Comparison of ENCODE assay signal across 8 cellular contexts in the genomic region with DNA sequence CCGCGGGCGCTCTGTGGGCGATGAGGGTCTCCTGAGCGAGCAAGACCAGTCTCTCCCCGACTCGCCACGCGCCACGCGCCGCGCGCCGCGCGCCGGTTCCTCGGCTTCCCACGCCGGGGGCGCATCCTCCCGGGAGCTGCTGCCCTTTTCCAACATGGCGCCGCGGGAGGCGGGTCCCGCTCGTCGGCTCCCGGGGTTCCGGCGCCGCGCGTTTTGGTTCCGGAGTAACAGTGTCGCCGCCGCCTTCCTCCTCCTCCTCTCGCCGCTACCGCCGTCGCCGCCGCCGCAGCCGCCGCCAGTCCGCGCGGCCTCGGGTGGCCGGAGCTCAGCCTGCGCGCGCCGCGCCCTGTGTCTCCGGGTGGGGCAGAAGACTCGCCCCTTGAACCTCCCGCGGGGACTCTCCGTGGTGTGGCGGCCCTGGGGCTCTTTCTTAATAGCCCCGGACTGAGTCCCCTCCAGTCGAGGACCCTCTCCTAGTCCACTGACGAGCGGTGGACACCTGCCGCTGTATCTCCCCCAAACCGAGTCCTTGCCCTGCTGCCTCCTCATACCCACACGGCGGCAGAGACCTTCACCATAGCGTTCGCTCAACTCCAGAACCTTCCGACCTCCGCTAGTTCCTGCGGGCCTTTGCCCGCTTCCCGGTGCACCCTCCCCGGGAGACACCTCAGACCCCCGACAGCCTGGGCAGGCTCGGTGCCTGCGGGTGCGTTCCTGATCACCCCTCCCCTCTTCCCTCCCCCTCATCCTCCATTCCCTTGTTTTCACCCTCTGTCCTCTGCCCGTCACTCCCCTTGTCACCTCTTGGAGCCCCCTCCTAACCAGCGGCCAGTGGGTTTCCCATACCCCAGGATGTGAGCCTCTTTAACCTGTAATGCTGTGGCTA. TPM values are rescaled to one million over a fixed set of nuclear protein-coding genes. Genes with fewer than 3 reads are reported as not detected.
A peak's percentile ranks its signal among the peaks of the same experiment; 100 is the strongest.
DNase-seq lines count a peak whose midpoint lies in the region; ATAC-seq, FAIRE-seq and TF ChIP-seq lines count a peak whose summit lies in the region.

A gene (plus strand): TSS at position 242 of the 886 bp plus-strand sequence. CDS start 633 bp downstream, at position 875.

- peaks cover 25% of the 10 kb centered on the region for H3K79me1 ChIP-seq in mesenchymal stem cell (replicated peaks; ENCODE audit: low read length, poor library complexity, severe bottlenecking)

- no peak within 1 kb of the TSS for H3K23ac ChIP-seq in mesenchymal stem cell (ENCODE audit: low read length in 2 of 2)

- H2AK5ac ChIP-seq in mesenchymal stem cell (ENCODE audit: low read length, severe bottlenecking): no peak within 1 kb of the TSS

- peak within 1 kb of the TSS; percentile 85 to 90 for H3K18ac ChIP-seq in mesenchymal stem cell (ENCODE audit: low read depth in 1 of 2, low read length in 2 of 2)

- H2AFZ ChIP-seq in mesenchymal stem cell (ENCODE audit: low read depth, low read length): peak within 1 kb of the TSS; percentile 89

- peak within 1 kb of the TSS; percentile 33 to 61 for H2BK12ac ChIP-seq in mesenchymal stem cell (ENCODE audit: low read length in 2 of 2)

- H3K4me3 ChIP-seq in mesenchymal stem cell (ENCODE audit: insufficient read depth in 1 of 2, low read depth in 1 of 2, low read length in 2 of 2): peak within 1 kb of the TSS; percentile 88 to 98

- peak within 1 kb of the TSS; percentile 93 for H4K8ac ChIP-seq in mesenchymal stem cell (ENCODE audit: low read length)

- peak; percentile 78 for TF ChIP-seq POLR2A in GM12891 (IDR thresholded peaks at IDR 0.05; ENCODE audit: low read depth, low read length)

- H3K27me3 ChIP-seq in mesenchymal stem cell (ENCODE audit: control insufficient read depth in 1 of 2, insufficient read depth in 1 of 2, low read length in 2 of 2): no peaks in the 10 kb centered on the region

- peak within 1 kb of the TSS; percentile 98 for H3K9ac ChIP-seq in mesenchymal stem cell (ENCODE audit: low read length)

- peak within 1 kb of the TSS; percentile 69 for H3K4me2 ChIP-seq in mesenchymal stem cell (ENCODE audit: low read length, poor library complexity, severe bottlenecking)

- H2BK15ac ChIP-seq in mesenchymal stem cell (ENCODE audit: low read depth, poor library complexity, severe bottlenecking): peak within 1 kb of the TSS; percentile 44

- peak within 1 kb of the TSS; percentile 9 for H3K27ac ChIP-seq in mesenchymal stem cell (ENCODE audit: low read length, poor library complexity, severe bottlenecking)

- peak within 1 kb of the TSS; percentile 27 for H2BK120ac ChIP-seq in mesenchymal stem cell (ENCODE audit: low read depth, low read length)

- peaks cover 12% of the 10 kb centered on the region for H3K4me1 ChIP-seq in mesenchymal stem cell (ENCODE audit: control insufficient read depth, insufficient read depth, low read depth, low read length)

- H3K4ac ChIP-seq in mesenchymal stem cell (ENCODE audit: low read depth in 1 of 2, low read length in 2 of 2): peak within 1 kb of the TSS; percentile 57 to 67

- peak within 1 kb of the TSS in 1 of 2 experiments; percentile 79 for H3K14ac ChIP-seq in mesenchymal stem cell (ENCODE audit: low read length in 2 of 2)

- ATAC-seq in HG03196 (IDR thresholded peaks at IDR 0.05; ENCODE audit: unreplicated experiment) (peak; percentile 38), HG02840 (IDR thresholded peaks at IDR 0.05; ENCODE audit: low FRiP score, unreplicated experiment) (no peak)

- no peak within 1 kb of the TSS for H2BK5ac ChIP-seq in mesenchymal stem cell (ENCODE audit: low read depth, low read length, poor library complexity, severe bottlenecking)

- no peaks in the 10 kb centered on the region for H3K9me3 ChIP-seq in mesenchymal stem cell (ENCODE audit: control insufficient read depth, low read length)

- WGBS in mesenchymal stem cell: under 1% methylated on average over 66 of the region's 88 CpGs

- peak within 1 kb of the TSS; percentile 43 for H4K91ac ChIP-seq in mesenchymal stem cell (ENCODE audit: low read length)

- peak; percentile 63 for FAIRE-seq in GM12891 (lab: Jason Lieb, UNC)

- H3K36me3 ChIP-seq in mesenchymal stem cell (ENCODE audit: control insufficient read depth in 1 of 2, insufficient read depth in 2 of 2, low read depth in 1 of 2, low read length in 2 of 2): peaks cover 6 to 20% of the 10 kb centered on the region in 2 experiments

- DNase-seq in GM12891 (ENCODE audit: insufficient read length, low spot score): peak; percentile 69
- peak; percentile 47 for DNase-seq in NCI-H82 treated with DMSO at 0.1 percent for 48 hours (lab: John Stamatoyannopoulos, UW; ENCODE audit: unreplicated experiment)
- DNase-seq in activated CD8-positive, alpha-beta memory T cell treated with anti-CD3 and anti-CD28 coated beads for 1 hour (ENCODE audit: extremely low read depth in 1 of 2, low read depth in 1 of 2): peak; percentile 46 to 72
- DNase-seq in effector CD8-positive, alpha-beta T cell (lab: John Stamatoyannopoulos, UW): peak; percentile 71
- peak; percentile 72 for DNase-seq in mesenchymal stem cell
- peak; percentile 70 for DNase-seq in stimulated activated CD8-positive, alpha-beta memory T cell treated with anti-CD3 and anti-CD28 coated beads, Interleukin-12 subunit alpha, Interleukin-12 subunit beta, amount 100 ng/mL, for 1 hour (ENCODE audit: low read depth)

TF ChIP-seq in GM12891, 5 proteins besides CTCF, POLR2A, EP300 and RAD21:
- TF ChIP-seq PAX5 (IDR thresholded peaks at IDR 0.05; ENCODE audit: insufficient read depth, low read length, severe bottlenecking): peak; percentile 32
- peak; percentile 45; the same call in 1 of the 2 replicates for TF ChIP-seq POU2F2 (IDR thresholded peaks at IDR 0.05; ENCODE audit: low read depth, low read length)
- peak; percentile 69; the same call in 1 of the 2 replicates for TF ChIP-seq POLR2AphosphoS5 (IDR thresholded peaks at IDR 0.05; ENCODE audit: low read depth, low read length)
- TF ChIP-seq SPI1 (IDR thresholded peaks at IDR 0.05; ENCODE audit: low read depth, low read length): no peak
- peak; percentile 77 for TF ChIP-seq TAF1 (IDR thresholded peaks at IDR 0.05; ENCODE audit: low read depth, low read length)
TF ChIP-seq in GM12891: peak in this region for 4.

RNA-seq across cellular contexts. Expression of the gene that starts here (rescaled TPM):
- polyA plus RNA-seq in GM12891 (2012; ENCODE audit: low read depth, missing spikeins): 9.3 TPM
- polyA plus RNA-seq in mesenchymal stem cell (2013, experiment 1 of 2): 14.1 TPM
- polyA plus RNA-seq in mesenchymal stem cell (2013, experiment 2 of 2): 13.7 TPM
